Comparison of ENCODE assay signal across 8 cellular contexts in the genomic region with DNA sequence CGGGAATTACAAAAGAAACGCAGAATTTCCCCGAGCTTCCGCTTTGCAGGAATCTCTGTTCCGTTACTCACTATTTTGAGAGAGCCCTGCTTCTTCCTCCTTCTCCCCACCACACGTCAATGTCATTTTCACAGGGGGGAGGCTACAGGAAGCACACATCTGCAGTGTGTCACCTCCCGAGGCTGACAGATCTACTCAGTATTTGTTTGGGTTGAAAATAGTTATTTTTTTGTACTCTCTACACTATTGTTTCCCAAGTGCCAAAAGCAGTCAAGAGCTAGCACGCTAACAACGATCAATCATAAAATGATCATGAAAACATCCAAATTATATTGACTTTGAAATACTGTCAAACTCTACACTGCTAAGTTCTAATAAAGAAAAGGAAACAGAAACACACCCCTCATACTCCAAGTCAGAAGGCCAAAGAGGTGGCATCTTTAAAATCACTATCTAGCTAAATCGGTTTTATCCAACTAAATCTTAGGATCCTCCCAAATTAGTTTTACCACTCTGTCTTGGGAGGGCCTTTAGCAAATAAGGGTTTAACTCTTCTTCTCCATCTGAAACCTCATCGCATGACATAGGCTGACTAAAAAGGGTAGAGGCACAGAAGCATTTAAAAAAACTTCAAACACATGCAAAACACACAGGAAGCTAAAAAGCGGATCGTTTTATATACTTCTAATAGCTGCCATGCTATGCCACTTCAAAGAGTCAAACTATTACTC. TPM values are rescaled to one million over a fixed set of nuclear protein-coding genes. Genes with fewer than 3 reads are reported as not detected.
DNase-seq lines count a peak whose midpoint lies in the region; ATAC-seq and TF ChIP-seq lines count a peak whose summit lies in the region.

No MANE protein-coding gene starts in this region.

- peaks cover 64% of the 10 kb centered on the region for H3K4me1 Mint-ChIP-seq in WTC11
- peaks cover 33 to 49% of the 10 kb centered on the region in 2 donors for H3K4me1 Mint-ChIP-seq in effector memory CD8-positive, alpha-beta T cell (ENCODE audit: low read depth in 2 of 2)

- TF ChIP-seq POLR2A in GM19193 (IDR thresholded peaks at IDR 0.05; ENCODE audit: extremely low read depth, insufficient read depth, insufficient read length) = peak; percentile 49

- POLR2A ChIA-PET in WTC11 (lab: Charles Lee) = no interaction called here

- H3K4me3 ChIP-seq in H7 (ENCODE audit: insufficient read depth, low read depth, low read length) = no peak overlapping the region

- ATAC-seq in HG03175 (IDR thresholded peaks at IDR 0.05; ENCODE audit: unreplicated experiment) (peak; percentile 97), WTC11 (peak; percentile 23; the same call in 1 of the 2 replicates), left lobe of liver (no peak)
- ATAC-seq in effector memory CD8-positive, alpha-beta T cell (replicated peaks) = peak; percentile 96

- no peaks in the 10 kb centered on the region for H3K27me3 Mint-ChIP-seq in WTC11 (ENCODE audit: low read depth)
- no peaks in the 10 kb centered on the region for H3K27me3 Mint-ChIP-seq in effector memory CD8-positive, alpha-beta T cell

- no peaks in the 10 kb centered on the region for H3K27me3 ChIP-seq in H7 (ENCODE audit: control insufficient read depth, insufficient read depth, low read length)

- no peak overlapping the region for H3K4me3 Mint-ChIP-seq in WTC11
- H3K4me3 Mint-ChIP-seq in effector memory CD8-positive, alpha-beta T cell = peak overlapping the region; percentile 75 to 81

- no peaks in the 10 kb centered on the region; the same call in 1 of the 2 replicates for H3K36me3 ChIP-seq in H7 (replicated peaks; ENCODE audit: control insufficient read depth, insufficient read depth, low read length)

- H3K36me3 Mint-ChIP-seq in WTC11 = peaks cover 14% of the 10 kb centered on the region
- H3K36me3 Mint-ChIP-seq in effector memory CD8-positive, alpha-beta T cell (ENCODE audit: insufficient read depth) = peaks cover 11% of the 10 kb centered on the region

- CTCF ChIA-PET in WTC11 (lab: Charles Lee) = no interaction called here

- no peak for TF ChIP-seq CTCF in WTC11 (IDR thresholded peaks at IDR 0.05)

- H3K27ac Mint-ChIP-seq in WTC11 = peak overlapping the region; percentile 26
- peak overlapping the region; percentile 71 to 83 for H3K27ac Mint-ChIP-seq in effector memory CD8-positive, alpha-beta T cell

- no peak for DNase-seq in WTC11 (ENCODE audit: low spot score)
- DNase-seq in effector memory CD8-positive, alpha-beta T cell = peak; percentile 34 to 48 (median 38)
- DNase-seq in stimulated activated CD4-positive, alpha-beta T cell treated with anti-CD3 and anti-CD28 coated beads, Interleukin-15, amount 100 ng/mL, for 48 hours (ENCODE audit: low read depth in 2 of 2) = peak; percentile 28 to 42
- no peak for DNase-seq in left lobe of liver (ENCODE audit: low spot score)
- DNase-seq in H7 = no peak
- no peak for DNase-seq in NCI-H1436 treated with DMSO at 0.1 percent for 48 hours (lab: John Stamatoyannopoulos, UW)

- H3K9me3 Mint-ChIP-seq in WTC11 = peaks cover 6% of the 10 kb centered on the region
- no peaks in the 10 kb centered on the region for H3K9me3 Mint-ChIP-seq in effector memory CD8-positive, alpha-beta T cell

TF ChIP-seq in WTC11, 78 proteins besides CTCF, POLR2A, EP300 and RAD21:
- no peak for TF ChIP-seq RELA (CRISPR knock-in tag; IDR thresholded peaks at IDR 0.05; ENCODE audit: borderline replicate concordance)
- TF ChIP-seq, protein P1, sequence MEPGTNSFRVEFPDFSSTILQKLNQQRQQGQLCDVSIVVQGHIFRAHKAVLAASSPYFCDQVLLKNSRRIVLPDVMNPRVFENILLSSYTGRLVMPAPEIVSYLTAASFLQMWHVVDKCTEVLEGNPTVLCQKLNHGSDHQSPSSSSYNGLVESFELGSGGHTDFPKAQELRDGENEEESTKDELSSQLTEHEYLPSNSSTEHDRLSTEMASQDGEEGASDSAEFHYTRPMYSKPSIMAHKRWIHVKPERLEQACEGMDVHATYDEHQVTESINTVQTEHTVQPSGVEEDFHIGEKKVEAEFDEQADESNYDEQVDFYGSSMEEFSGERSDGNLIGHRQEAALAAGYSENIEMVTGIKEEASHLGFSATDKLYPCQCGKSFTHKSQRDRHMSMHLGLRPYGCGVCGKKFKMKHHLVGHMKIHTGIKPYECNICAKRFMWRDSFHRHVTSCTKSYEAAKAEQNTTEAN (CRISPR knock-in tag; IDR thresholded peaks at IDR 0.05) = no peak
- TF ChIP-seq SP1 (CRISPR knock-in tag; conservative IDR thresholded peaks at IDR 0.05) = no peak
- TF ChIP-seq, protein P2, sequence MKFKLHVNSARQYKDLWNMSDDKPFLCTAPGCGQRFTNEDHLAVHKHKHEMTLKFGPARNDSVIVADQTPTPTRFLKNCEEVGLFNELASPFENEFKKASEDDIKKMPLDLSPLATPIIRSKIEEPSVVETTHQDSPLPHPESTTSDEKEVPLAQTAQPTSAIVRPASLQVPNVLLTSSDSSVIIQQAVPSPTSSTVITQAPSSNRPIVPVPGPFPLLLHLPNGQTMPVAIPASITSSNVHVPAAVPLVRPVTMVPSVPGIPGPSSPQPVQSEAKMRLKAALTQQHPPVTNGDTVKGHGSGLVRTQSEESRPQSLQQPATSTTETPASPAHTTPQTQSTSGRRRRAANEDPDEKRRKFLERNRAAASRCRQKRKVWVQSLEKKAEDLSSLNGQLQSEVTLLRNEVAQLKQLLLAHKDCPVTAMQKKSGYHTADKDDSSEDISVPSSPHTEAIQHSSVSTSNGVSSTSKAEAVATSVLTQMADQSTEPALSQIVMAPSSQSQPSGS (CRISPR knock-in tag; IDR thresholded peaks at IDR 0.05; ENCODE audit: borderline replicate concordance, low read depth) = no peak
- TF ChIP-seq SMAD4 (CRISPR knock-in tag; IDR thresholded peaks at IDR 0.05) = no peak

RNA-seq across cellular contexts. Expression of a gene that starts 51.8 kb away (rescaled TPM):
- total RNA-seq in WTC11 (2021) (143 to 170 TPM (median 147 TPM) in 3 replicates), left lobe of liver (72.9 TPM)
- total RNA-seq in H7 (2014; rRNA removed; shearing (Covaris generic)) = 64.6 and 93.6 TPM in 2 replicates

Comparison
In these comparisons a context has a peak if more than half of its experiments do, and no peak if none do; other contexts are left out.
1. DNase-seq: peak in effector memory CD8-positive, alpha-beta T cell (3 of 3) and stimulated activated CD4-positive, alpha-beta T cell treated with anti-CD3 and anti-CD28 coated beads, Interleukin-15, amount 100 ng/mL, for 48 hours (2 of 2); none in WTC11 (single experiment), left lobe of liver (single experiment), H7 (single experiment) and NCI-H1436 treated with DMSO at 0.1 percent for 48 hours (single experiment).